In the genomic region with DNA sequence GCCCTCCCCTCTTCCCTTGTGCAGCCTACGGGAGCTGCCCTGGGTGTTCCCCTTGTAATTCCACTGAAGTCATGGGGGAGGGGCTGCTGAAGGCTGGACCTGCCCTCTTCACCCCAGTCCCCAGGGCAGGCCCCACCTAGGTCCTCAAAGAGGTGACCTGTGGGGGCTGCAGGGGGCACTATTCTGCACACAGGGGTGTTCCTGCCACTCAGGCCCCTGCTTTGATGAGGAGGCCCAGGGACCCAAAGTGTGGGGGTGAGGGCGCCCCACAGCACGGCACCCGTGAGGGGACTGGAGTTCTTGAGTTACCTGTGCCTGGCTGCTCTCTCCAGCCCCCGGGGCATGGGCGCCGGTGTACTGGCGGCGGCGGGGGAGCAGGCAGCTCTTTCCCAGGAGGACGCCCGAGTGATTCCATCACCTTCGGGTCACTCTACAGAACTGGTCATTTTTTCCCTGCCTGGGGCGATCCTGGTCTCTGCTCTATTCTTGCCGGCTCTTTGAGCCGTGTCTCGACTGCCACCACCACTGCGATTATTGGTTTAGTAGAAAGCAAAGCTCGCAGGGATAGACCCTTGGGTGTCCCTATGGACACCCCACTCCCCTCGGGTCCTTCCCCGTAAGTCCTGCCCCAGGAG, we compare ENCODE assay signal across 22 cellular contexts. TPM values are rescaled to one million over a fixed set of nuclear protein-coding genes. Genes with fewer than 3 reads are reported as not detected.
DNase-seq lines count a peak whose midpoint lies in the region; ATAC-seq lines count a peak whose summit lies in the region.
"Had no signal": no experiment of that assay in that cellular context is flagged by ENCODE, and none has a peak within 500 bp of the region (broad histone marks: within the 10 kb centered on the region; RNA-seq: fewer than 3 reads in every experiment).

No MANE protein-coding gene starts in this region.

- no peak for ATAC-seq in HG02588 (IDR thresholded peaks at IDR 0.05; ENCODE audit: unreplicated experiment)
- ATAC-seq: esophagus mucosa; gastroesophageal sphincter; stimulated activated effector memory CD8-positive, alpha-beta T cell treated with anti-CD3 and anti-CD28 coated beads, Interleukin-12 subunit alpha, Interleukin-12 subunit beta, amount 100 ng/mL, for 72 hours had no signal

- no peaks in the 10 kb centered on the region for H3K36me3 Mint-ChIP-seq in activated T-helper 2 cell treated with anti-CD3 and anti-CD28 coated beads, Interferon-gamma antibody, Interleukin-2, Interleukin-4, amounts not matched to agents 10 μg/mL and 5 μg/mL and 100 μg/mL, durations not matched to agents 14 hours and 24 hours and 36 hours (ENCODE audit: low read depth)
- H3K36me3 Mint-ChIP-seq: CD4-positive, alpha-beta memory T cell; stimulated activated effector memory CD8-positive, alpha-beta T cell treated with anti-CD3 and anti-CD28 coated beads, Interleukin-12 subunit alpha, Interleukin-12 subunit beta, amount 100 ng/mL, for 72 hours had no signal

- WGBS in HUES64: 42% methylated on average over 21 of the region's 21 CpGs

- no peaks in the 10 kb centered on the region for H3K4me1 Mint-ChIP-seq in activated T-helper 2 cell treated with anti-CD3 and anti-CD28 coated beads, Interferon-gamma antibody, Interleukin-2, Interleukin-4, amounts not matched to agents 10 μg/mL and 5 μg/mL and 100 μg/mL, durations not matched to agents 14 hours and 24 hours and 36 hours (ENCODE audit: low read depth)
- H3K4me1 Mint-ChIP-seq: activated CD4-positive, alpha-beta memory T cell treated with anti-CD3 and anti-CD28 coated beads, Interleukin-2, amount 10 ng/mL, durations not matched to agents 7 days and 5 days; CD4-positive, alpha-beta memory T cell; stimulated activated effector memory CD8-positive, alpha-beta T cell treated with anti-CD3 and anti-CD28 coated beads, Interleukin-12 subunit alpha, Interleukin-12 subunit beta, amount 100 ng/mL, for 72 hours had no signal

- H3K9ac ChIP-seq in ES-I3 (ENCODE audit: low read depth, low read length) (peak overlapping the region; percentile 52; the same call in 1 of the 2 replicates), HUES64 (ENCODE audit: low read depth, low read length) (no peak overlapping the region), iPS-18a (ENCODE audit: low read length) (no peak overlapping the region)

- H3K4me3 ChIP-seq in HUES64 (ENCODE audit: low read length) (peak overlapping the region; percentile 39), iPS-18a (ENCODE audit: low read length) (peak overlapping the region; percentile 50)
- H3K4me3 ChIP-seq: dorsolateral prefrontal cortex, upper lobe of left lung had no signal

- H3K27ac Mint-ChIP-seq in activated T-helper 2 cell treated with anti-CD3 and anti-CD28 coated beads, Interferon-gamma antibody, Interleukin-2, Interleukin-4, amounts not matched to agents 10 μg/mL and 5 μg/mL and 100 μg/mL, durations not matched to agents 14 hours and 24 hours and 36 hours: no peak overlapping the region
- H3K27ac Mint-ChIP-seq: activated CD4-positive, alpha-beta memory T cell treated with anti-CD3 and anti-CD28 coated beads, Interleukin-2, amount 10 ng/mL, durations not matched to agents 7 days and 5 days; activated T-helper 1 cell treated with anti-CD3 and anti-CD28 coated beads, Interleukin-12 subunit alpha, Interleukin-12 subunit beta, Interleukin-2, Interleukin-4 antibody, amounts not matched to agents 30 ng/mL and 10 ng/mL and 1 ng/mL, durations not matched to agents 14 hours and 24 hours and 36 hours; CD4-positive, alpha-beta memory T cell; progenitor cell of endocrine pancreas; stimulated activated effector memory CD8-positive, alpha-beta T cell treated with anti-CD3 and anti-CD28 coated beads, Interleukin-12 subunit alpha, Interleukin-12 subunit beta, amount 100 ng/mL, for 72 hours had no signal

- intact Hi-C loops in activated T-helper 2 cell treated with anti-CD3 and anti-CD28 coated beads, Interferon-gamma antibody, Interleukin-2, Interleukin-4, amounts not matched to agents 10 μg/mL and 5 μg/mL and 100 μg/mL, durations not matched to agents 14 hours and 24 hours and 36 hours (cut with micrococcal nuclease): no loop called here

- peak; percentile 38 for DNase-seq in retina
- DNase-seq in OCI-M1 (lab: John Stamatoyannopoulos, UW): no peak
- no peak for DNase-seq in DMS79 (lab: John Stamatoyannopoulos, UW)
- no peak for DNase-seq in activated T-helper 2 cell treated with anti-CD3 and anti-CD28 coated beads, Interferon-gamma antibody, Interleukin-2, Interleukin-4, amounts not matched to agents 10 μg/mL and 5 μg/mL and 100 μg/mL, durations not matched to agents 14 hours and 24 hours and 36 hours (ENCODE audit: low spot score)
- DNase-seq: activated CD4-positive, alpha-beta memory T cell treated with anti-CD3 and anti-CD28 coated beads, Interleukin-2, amount 10 ng/mL, durations not matched to agents 7 days and 5 days; CD4-positive, alpha-beta memory T cell; MV-4-11; NCI-H2029; NCI-H510A had no signal

- H3K27ac ChIP-seq in HUES64 (ENCODE audit: low read depth, low read length) (no peak overlapping the region), iPS-18a (ENCODE audit: low read length) (no peak overlapping the region)
- H3K27ac ChIP-seq: dorsolateral prefrontal cortex, gastroesophageal sphincter, upper lobe of left lung had no signal

- H3K27me3 Mint-ChIP-seq in activated T-helper 2 cell treated with anti-CD3 and anti-CD28 coated beads, Interferon-gamma antibody, Interleukin-2, Interleukin-4, amounts not matched to agents 10 μg/mL and 5 μg/mL and 100 μg/mL, durations not matched to agents 14 hours and 24 hours and 36 hours (ENCODE audit: low read depth): peaks cover 5% of the 10 kb centered on the region

- H3K9me3 ChIP-seq in ES-I3 (ENCODE audit: control insufficient read depth, insufficient read depth, low read length): no peaks in the 10 kb centered on the region
- no peaks in the 10 kb centered on the region for H3K9me3 ChIP-seq in HUES64 (ENCODE audit: insufficient read depth, low read depth, low read length)
- no peaks in the 10 kb centered on the region for H3K9me3 ChIP-seq in iPS-18a (ENCODE audit: control insufficient read depth, low read depth, low read length)
- H3K9me3 ChIP-seq: upper lobe of left lung had no signal

- H3K36me3 ChIP-seq in ES-I3 (ENCODE audit: insufficient read depth, low read length) (no peaks in the 10 kb centered on the region), HUES64 (ENCODE audit: insufficient read depth, low read length) (no peaks in the 10 kb centered on the region), iPS-18a (ENCODE audit: control insufficient read depth, low read depth, low read length) (no peaks in the 10 kb centered on the region)
- H3K36me3 ChIP-seq: gastroesophageal sphincter, upper lobe of left lung had no signal

- H3K4me3 Mint-ChIP-seq in activated T-helper 2 cell treated with anti-CD3 and anti-CD28 coated beads, Interferon-gamma antibody, Interleukin-2, Interleukin-4, amounts not matched to agents 10 μg/mL and 5 μg/mL and 100 μg/mL, durations not matched to agents 14 hours and 24 hours and 36 hours (ENCODE audit: low read depth): no peak overlapping the region
- H3K4me3 Mint-ChIP-seq: activated CD4-positive, alpha-beta memory T cell treated with anti-CD3 and anti-CD28 coated beads, Interleukin-2, amount 10 ng/mL, durations not matched to agents 7 days and 5 days; activated T-helper 1 cell treated with anti-CD3 and anti-CD28 coated beads, Interleukin-12 subunit alpha, Interleukin-12 subunit beta, Interleukin-2, Interleukin-4 antibody, amounts not matched to agents 30 ng/mL and 10 ng/mL and 1 ng/mL, durations not matched to agents 14 hours and 24 hours and 36 hours; CD4-positive, alpha-beta memory T cell; stimulated activated effector memory CD8-positive, alpha-beta T cell treated with anti-CD3 and anti-CD28 coated beads, Interleukin-12 subunit alpha, Interleukin-12 subunit beta, amount 100 ng/mL, for 72 hours had no signal

- H3K9me3 Mint-ChIP-seq in activated T-helper 2 cell treated with anti-CD3 and anti-CD28 coated beads, Interferon-gamma antibody, Interleukin-2, Interleukin-4, amounts not matched to agents 10 μg/mL and 5 μg/mL and 100 μg/mL, durations not matched to agents 14 hours and 24 hours and 36 hours: no peaks in the 10 kb centered on the region
- H3K9me3 Mint-ChIP-seq: activated CD4-positive, alpha-beta memory T cell treated with anti-CD3 and anti-CD28 coated beads, Interleukin-2, amount 10 ng/mL, durations not matched to agents 7 days and 5 days; activated T-helper 1 cell treated with anti-CD3 and anti-CD28 coated beads, Interleukin-12 subunit alpha, Interleukin-12 subunit beta, Interleukin-2, Interleukin-4 antibody, amounts not matched to agents 30 ng/mL and 10 ng/mL and 1 ng/mL, durations not matched to agents 14 hours and 24 hours and 36 hours; CD4-positive, alpha-beta memory T cell; stimulated activated effector memory CD8-positive, alpha-beta T cell treated with anti-CD3 and anti-CD28 coated beads, Interleukin-12 subunit alpha, Interleukin-12 subunit beta, amount 100 ng/mL, for 72 hours had no signal

- H3K27me3 ChIP-seq in HUES64 (ENCODE audit: insufficient read depth, low read length) (peaks cover 76% of the 10 kb centered on the region), iPS-18a (ENCODE audit: control insufficient read depth, insufficient read depth, low read length) (peaks cover 78% of the 10 kb centered on the region)

- H3K4me1 ChIP-seq in ES-I3 (ENCODE audit: insufficient read depth, low read length) (peaks cover 7% of the 10 kb centered on the region; the same call in 1 of the 2 replicates), HUES64 (ENCODE audit: insufficient read depth, low read length) (peaks cover 7% of the 10 kb centered on the region; the same call in 1 of the 2 replicates), iPS-18a (ENCODE audit: control insufficient read depth, low read depth, low read length) (peaks cover 12% of the 10 kb centered on the region)

RNA-seq across cellular contexts. Expression of a gene that starts 6.9 kb away (rescaled TPM):
- 0.60 TPM for polyA plus RNA-seq in HUES64 (2013, experiment 1 of 2)
- 1.4 TPM for polyA plus RNA-seq in HUES64 (2013, experiment 2 of 2)
- not detected in 2 replicates for total RNA-seq in activated T-helper 2 cell treated with anti-CD3 and anti-CD28 coated beads, Interferon-gamma antibody, Interleukin-2, Interleukin-4, amounts not matched to agents 10 μg/mL and 5 μg/mL and 100 μg/mL, durations not matched to agents 14 hours and 24 hours and 36 hours
- total RNA-seq: activated T-helper 1 cell treated with anti-CD3 and anti-CD28 coated beads, Interleukin-12 subunit alpha, Interleukin-12 subunit beta, Interleukin-2, Interleukin-4 antibody, amounts not matched to agents 30 ng/mL and 10 ng/mL and 1 ng/mL, durations not matched to agents 14 hours and 24 hours and 36 hours; CD4-positive, alpha-beta memory T cell; lung microvascular endothelial cell had no signal
- polyA plus RNA-seq: CD4-positive, alpha-beta memory T cell had no signal

RNA-seq across cellular contexts. Expression of a gene that starts 40.8 kb away (rescaled TPM):
- not detected for polyA plus RNA-seq in HUES64 (2013, experiment 1 of 2)
- polyA plus RNA-seq in HUES64 (2013, experiment 2 of 2): not detected
- not detected in 2 replicates for total RNA-seq in activated T-helper 2 cell treated with anti-CD3 and anti-CD28 coated beads, Interferon-gamma antibody, Interleukin-2, Interleukin-4, amounts not matched to agents 10 μg/mL and 5 μg/mL and 100 μg/mL, durations not matched to agents 14 hours and 24 hours and 36 hours
- total RNA-seq: activated CD4-positive, alpha-beta memory T cell treated with anti-CD3 and anti-CD28 coated beads, Interleukin-2, amount 10 ng/mL, durations not matched to agents 7 days and 5 days; activated T-helper 1 cell treated with anti-CD3 and anti-CD28 coated beads, Interleukin-12 subunit alpha, Interleukin-12 subunit beta, Interleukin-2, Interleukin-4 antibody, amounts not matched to agents 30 ng/mL and 10 ng/mL and 1 ng/mL, durations not matched to agents 14 hours and 24 hours and 36 hours; CD4-positive, alpha-beta memory T cell; esophagus mucosa; gastroesophageal sphincter; lung microvascular endothelial cell; progenitor cell of endocrine pancreas; Right ventricle myocardium superior; upper lobe of left lung had no signal
- polyA plus RNA-seq: CD4-positive, alpha-beta memory T cell had no signal
